16 cellular contexts compared by ENCODE assay signal in genomic region chr7:45570797-45571196, GRCh38. TPM values are rescaled to one million over a fixed set of nuclear protein-coding genes. Genes with fewer than 3 reads are reported as not detected.
DNase-seq lines count a peak whose midpoint lies in the region; ATAC-seq and TF ChIP-seq lines count a peak whose summit lies in the region.
"Had no signal": no experiment of that assay in that cellular context is flagged by ENCODE, and none has a peak within 500 bp of the region (broad histone marks: within the 10 kb centered on the region; RNA-seq: fewer than 3 reads in every experiment).

No MANE protein-coding gene starts in this region.

- peaks cover 49% of the 10 kb centered on the region for H3K27me3 Mint-ChIP-seq in endodermal cell (ENCODE audit: insufficient read depth)

- H3K27ac ChIP-seq in SK-N-SH (ENCODE audit: low read depth in 2 of 2, low read length in 1 of 2) (no peak overlapping the region), endodermal cell (ENCODE audit: low read depth, low read length) (no peak overlapping the region)
- H3K27ac ChIP-seq: 22Rv1, HL-60 had no signal

- no peaks in the 10 kb centered on the region for H3K36me3 ChIP-seq in SK-N-SH (replicated peaks in 1 of 2; ENCODE audit: control insufficient read depth in 1 of 2, insufficient read depth in 2 of 2, low read length in 1 of 2)
- no peaks in the 10 kb centered on the region for H3K36me3 ChIP-seq in endodermal cell (ENCODE audit: control insufficient read depth, insufficient read depth, low read length)

- TF ChIP-seq RAD21 in SK-N-SH (IDR thresholded peaks at IDR 0.05; ENCODE audit: low read length), result no peak

- no peaks in the 10 kb centered on the region for H3F3A ChIP-seq in SK-N-SH (replicated peaks; ENCODE audit: insufficient read depth)

- H4K20me1 ChIP-seq in SK-N-SH (ENCODE audit: insufficient read depth), result no peaks in the 10 kb centered on the region

- TF ChIP-seq CTCF in SK-N-SH (IDR thresholded peaks at IDR 0.05) (no peak), endodermal cell (conservative IDR thresholded peaks at IDR 0.05) (no peak)

- ATAC-seq in SK-N-SH treated with all-trans-retinoic acid at 6 μM for 48 hours (no peak), HG02981 (IDR thresholded peaks at IDR 0.05; ENCODE audit: unreplicated experiment) (no peak)
- ATAC-seq: CD8-positive, alpha-beta T cell had no signal

- WGBS in SK-N-SH (ENCODE audit: low lambda C conversion rate), result 44% methylated on average over 9 of the region's 9 CpGs
- WGBS in endodermal cell (ENCODE audit: insufficient coverage in 1 of 2, insufficient read length in 1 of 2), 2 experiments, result 87 to 100% methylated on average over 3 to 9 of the region's 9 CpGs

- peaks cover 10% of the 10 kb centered on the region for H3K4me1 Mint-ChIP-seq in endodermal cell
- H3K4me1 Mint-ChIP-seq: CD14-positive monocyte had no signal

- no peaks in the 10 kb centered on the region for H3K79me2 ChIP-seq in SK-N-SH (ENCODE audit: insufficient read depth)

- no peaks in the 10 kb centered on the region for H3K36me3 Mint-ChIP-seq in endodermal cell (ENCODE audit: low read depth)
- H3K36me3 Mint-ChIP-seq: CD14-positive monocyte; CD8-positive, alpha-beta T cell had no signal

- CTCF ChIA-PET in SK-N-SH (lab: Yijun Ruan, JAX), result interaction anchor here (1.2 to 2.3 kb wide), 2 partner anchors 9 to 128 kb away, joined by 3 to 9 read pairs; no protein-coding TSS in a partner anchor

- POLR2A ChIA-PET in SK-N-SH (lab: Yijun Ruan, JAX), result no interaction called here

- H3K27ac Mint-ChIP-seq in endodermal cell, result no peak overlapping the region
- H3K27ac Mint-ChIP-seq: CD14-positive monocyte; CD8-positive, alpha-beta T cell had no signal

- H3K9me2 ChIP-seq in SK-N-SH, result no peaks in the 10 kb centered on the region

- TF ChIP-seq EP300 in SK-N-SH (IDR thresholded peaks at IDR 0.05; ENCODE audit: borderline replicate concordance in 1 of 2, low read depth in 1 of 2, low read length in 1 of 2), result no peak

- H3K4me3 ChIP-seq in SK-N-SH (ENCODE audit: low read depth in 2 of 2, low read length in 1 of 2), result no peak overlapping the region
- H3K4me3 ChIP-seq in endodermal cell (ENCODE audit: low read length), result no peak overlapping the region

- H3K9me3 Mint-ChIP-seq in endodermal cell, result no peaks in the 10 kb centered on the region
- H3K9me3 Mint-ChIP-seq: CD8-positive, alpha-beta T cell had no signal

- no peak overlapping the region for H3K9ac ChIP-seq in SK-N-SH
- H3K9ac ChIP-seq in endodermal cell (ENCODE audit: extremely low read depth, low read length, poor library complexity, severe bottlenecking), result no peak overlapping the region

- H3K4me2 ChIP-seq in SK-N-SH, result no peak overlapping the region

- H2AFZ ChIP-seq in SK-N-SH (ENCODE audit: low read depth), result no peak overlapping the region

- H3K4me3 Mint-ChIP-seq in endodermal cell, result no peak overlapping the region
- H3K4me3 Mint-ChIP-seq: CD8-positive, alpha-beta T cell had no signal

- H3K27me3 ChIP-seq in SK-N-SH (ENCODE audit: insufficient read depth) (peaks cover 19% of the 10 kb centered on the region), endodermal cell (ENCODE audit: control insufficient read depth, insufficient read depth, low read length, poor library complexity, severe bottlenecking) (peaks cover 44% of the 10 kb centered on the region)

- no peaks in the 10 kb centered on the region for H3K9me3 ChIP-seq in SK-N-SH
- H3K9me3 ChIP-seq in endodermal cell (ENCODE audit: control insufficient read depth, low read length), result no peaks in the 10 kb centered on the region
- H3K9me3 ChIP-seq: Caco-2 had no signal

- peak; percentile 19 for DNase-seq in NCI-H146 (lab: John Stamatoyannopoulos, UW)
- no peak for DNase-seq in NCI-H146 treated with DMSO at 0.1 percent for 48 hours (lab: John Stamatoyannopoulos, UW; ENCODE audit: unreplicated experiment)
- DNase-seq in SK-N-SH, result peak; percentile 11
- DNase-seq in endodermal cell, result peak; percentile 16
- no peak for DNase-seq in superior temporal gyrus (ENCODE audit: extremely low spot score)
- DNase-seq: Caco-2; CD8-positive, alpha-beta T cell; DND-41; GDM1; GOT3; HCEC 1CT had no signal

- H3K4me1 ChIP-seq in SK-N-SH (ENCODE audit: control insufficient read depth in 1 of 2, insufficient read depth in 2 of 2, low read depth in 1 of 2, low read length in 1 of 2) (peaks cover 0 to 26% of the 10 kb centered on the region in 2 experiments; a peak in 1 of 4 replicates), endodermal cell (ENCODE audit: control insufficient read depth, insufficient read depth, low read length) (peaks cover 4% of the 10 kb centered on the region)
- H3K4me1 ChIP-seq: Caco-2 had no signal

TF ChIP-seq in SK-N-SH, 30 proteins besides CTCF, POLR2A, EP300 and RAD21:
- TF ChIP-seq SMC3 (IDR thresholded peaks at IDR 0.05; ENCODE audit: low read depth, low read length) (no peak), ELF1 (IDR thresholded peaks at IDR 0.05) (no peak), RFX5 (IDR thresholded peaks at IDR 0.05; ENCODE audit: low read length) (no peak), REST (IDR thresholded peaks at IDR 0.05; ENCODE audit: low read depth, low read length) (no peak), MXI1 (IDR thresholded peaks at IDR 0.05; ENCODE audit: low read depth, low read length) (no peak), RCOR1 (IDR thresholded peaks at IDR 0.05; ENCODE audit: low read length) (no peak), POLR2AphosphoS5 (IDR thresholded peaks at IDR 0.05; ENCODE audit: low read depth, low read length) (no peak)

TF ChIP-seq in SK-N-SH treated with all-trans-retinoic acid at 6 μM for 48 hours, 23 proteins besides CTCF, POLR2A, EP300 and RAD21:
- TF ChIP-seq ZC3H10 (CRISPR knock-in tag; IDR thresholded peaks at IDR 0.05), result no peak
- TF ChIP-seq SNAI2 (CRISPR knock-in tag; IDR thresholded peaks at IDR 0.05), result no peak
- TF ChIP-seq PATZ1 (CRISPR knock-in tag; IDR thresholded peaks at IDR 0.05; ENCODE audit: borderline replicate concordance), result no peak
- TF ChIP-seq CSDC2 (CRISPR knock-in tag; IDR thresholded peaks at IDR 0.05), result no peak
- TF ChIP-seq ZNF565 (CRISPR knock-in tag; conservative IDR thresholded peaks at IDR 0.05; ENCODE audit: low read depth), result no peak
- TF ChIP-seq CSRNP3 (CRISPR knock-in tag; IDR thresholded peaks at IDR 0.05), result no peak

RNA-seq across cellular contexts. Expression of gene ADCY1, which starts 3.4 kb away (rescaled TPM):
- polyA plus RNA-seq in SK-N-SH (2012; rRNA removed), result 0.16 and 0.54 TPM in 2 replicates
- polyA plus RNA-seq in SK-N-SH (2012; cell fraction: cytosol; rRNA removed), result 0.36 and 0.88 TPM in 2 replicates
- 0.37 and 0.41 TPM in 2 replicates for polyA plus RNA-seq in SK-N-SH (2012; cell fraction: nucleus; rRNA removed)
- total RNA-seq in endodermal cell, result 10 to 100 TPM; 15.3 to 18.5 TPM
- 5.0 TPM for polyA plus RNA-seq in endodermal cell (2013, experiment 1 of 2)
- polyA plus RNA-seq in endodermal cell (2013, experiment 2 of 2), result 5.6 TPM
- total RNA-seq: CD8-positive, alpha-beta T cell had no signal

Comparison
In these comparisons a context has a peak if more than half of its experiments do, and no peak if none do; other contexts are left out.
1. DNase-seq: peak in NCI-H146 (single experiment), SK-N-SH (single experiment) and endodermal cell (single experiment); none in NCI-H146 treated with DMSO at 0.1 percent for 48 hours (single experiment) and superior temporal gyrus (single experiment).